ENCODE assay signal across 21 cellular contexts in the genomic region with DNA sequence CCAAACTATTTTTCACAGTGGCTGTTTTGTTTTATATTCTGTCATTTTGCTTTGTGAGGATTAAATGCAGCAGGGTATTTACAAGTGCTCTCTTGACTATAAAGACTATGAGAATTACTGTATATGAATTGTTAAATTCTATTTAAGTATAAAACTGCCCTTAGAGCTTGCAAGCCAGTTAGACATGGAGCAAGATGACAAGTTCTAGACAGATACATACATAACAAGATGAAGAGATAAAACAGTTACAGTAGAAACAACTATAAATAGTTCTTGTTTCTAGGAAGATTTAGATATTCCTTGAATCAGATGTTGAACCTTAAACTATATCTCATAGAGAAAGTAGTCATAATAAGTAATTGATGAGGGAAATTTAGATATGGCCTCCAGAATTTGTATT.
"Had no signal": no experiment of that assay in that cellular context is flagged by ENCODE, and none has a peak within 500 bp of the region (broad histone marks: within the 10 kb centered on the region; RNA-seq: fewer than 3 reads in every experiment).

No MANE protein-coding gene starts in this region.

- H3K27me3 ChIP-seq: brain microvascular endothelial cell, foreskin keratinocyte, heart left ventricle, neural progenitor cell, thyroid gland, upper lobe of left lung, vagina had no signal

- ATAC-seq: activated CD8-positive, alpha-beta memory T cell treated with anti-CD3 and anti-CD28 coated beads, Interleukin-2, amount 10 ng/mL, durations not matched to agents 7 days and 5 days; foreskin keratinocyte; heart left ventricle; natural killer cell; right cardiac atrium had no signal

- H3K9me3 ChIP-seq: thyroid gland, vagina had no signal

- H3K4me3 ChIP-seq: heart left ventricle, neural progenitor cell, stomach, thyroid gland, upper lobe of left lung, vagina had no signal

- H3K4me1 Mint-ChIP-seq: neural progenitor cell had no signal

- DNase-seq: activated CD4-positive, alpha-beta memory T cell treated with anti-CD3 and anti-CD28 coated beads, Interleukin-2, amount 10 ng/mL, durations not matched to agents 7 days and 5 days; activated CD4-positive, alpha-beta T cell treated with anti-CD3 and anti-CD28 coated beads for 48 hours; activated CD4-positive, CD25-positive, alpha-beta regulatory T cell; activated CD8-positive, alpha-beta memory T cell treated with anti-CD3 and anti-CD28 coated beads, Interleukin-2, amount 10 ng/mL, durations not matched to agents 7 days and 5 days; activated gamma-delta T cell treated with Interleukin-2 at 50 U/mL for 16 hours; brain microvascular endothelial cell; foreskin keratinocyte; heart left ventricle; mesendoderm; natural killer cell; occipital lobe; right cardiac atrium; stimulated activated CD4-positive, alpha-beta T cell treated with anti-CD3 and anti-CD28 coated beads, Interleukin-15, amount 100 ng/mL, for 24 hours; stimulated activated CD4-positive, alpha-beta T cell treated with anti-CD3 and anti-CD28 coated beads, Interleukin-2, amount 100 ng/mL, for 24 hours; stimulated activated naive B cell treated with anti-CD40 and anti-IgM and Interleukin-4, amounts not matched to agents 10 μg/mL and 1 μg/mL and 100 μg/mL, for 72 hours; stomach; T-helper 1 cell; thyroid gland; upper lobe of left lung had no signal

- H3K36me3 Mint-ChIP-seq: activated CD8-positive, alpha-beta memory T cell treated with anti-CD3 and anti-CD28 coated beads, Interleukin-2, amount 10 ng/mL, durations not matched to agents 7 days and 5 days; natural killer cell; stimulated activated naive B cell treated with anti-CD40 and anti-IgM and Interleukin-4, amounts not matched to agents 10 μg/mL and 1 μg/mL and 100 μg/mL, for 72 hours had no signal

- H3K4me3 Mint-ChIP-seq: activated CD4-positive, alpha-beta memory T cell treated with anti-CD3 and anti-CD28 coated beads, Interleukin-2, amount 10 ng/mL, durations not matched to agents 7 days and 5 days; activated CD8-positive, alpha-beta memory T cell treated with anti-CD3 and anti-CD28 coated beads, Interleukin-2, amount 10 ng/mL, durations not matched to agents 7 days and 5 days; natural killer cell; neural progenitor cell; stimulated activated naive B cell treated with anti-CD40 and anti-IgM and Interleukin-4, amounts not matched to agents 10 μg/mL and 1 μg/mL and 100 μg/mL, for 72 hours had no signal

- H3K9ac ChIP-seq: neural progenitor cell had no signal

- H3K9me3 Mint-ChIP-seq: activated CD4-positive, alpha-beta memory T cell treated with anti-CD3 and anti-CD28 coated beads, Interleukin-2, amount 10 ng/mL, durations not matched to agents 7 days and 5 days; natural killer cell had no signal

- H3K27ac Mint-ChIP-seq: activated CD4-positive, alpha-beta memory T cell treated with anti-CD3 and anti-CD28 coated beads, Interleukin-2, amount 10 ng/mL, durations not matched to agents 7 days and 5 days; activated CD8-positive, alpha-beta memory T cell treated with anti-CD3 and anti-CD28 coated beads, Interleukin-2, amount 10 ng/mL, durations not matched to agents 7 days and 5 days; natural killer cell; neural progenitor cell; stimulated activated naive B cell treated with anti-CD40 and anti-IgM and Interleukin-4, amounts not matched to agents 10 μg/mL and 1 μg/mL and 100 μg/mL, for 72 hours had no signal

- H3K27ac ChIP-seq: brain microvascular endothelial cell, foreskin keratinocyte, heart left ventricle, neural progenitor cell, stomach, thyroid gland, upper lobe of left lung, vagina had no signal

- H2AFZ ChIP-seq: neural progenitor cell had no signal

- H3K4me2 ChIP-seq: neural progenitor cell had no signal

- H3K4me1 ChIP-seq: foreskin keratinocyte, heart left ventricle, stomach, thyroid gland, upper lobe of left lung, vagina had no signal

- H3K36me3 ChIP-seq: brain microvascular endothelial cell, heart left ventricle, neural progenitor cell, stomach, thyroid gland, upper lobe of left lung, vagina had no signal
